In genomic region chr13:97367016-97367415, GRCh38 we compare ENCODE assay signal across 8 cellular contexts.
A peak's percentile ranks its signal among the peaks of the same experiment; 100 is the strongest.
DNase-seq lines count a peak whose midpoint lies in the region; ATAC-seq and TF ChIP-seq lines count a peak whose summit lies in the region.

No MANE protein-coding gene starts in this region.

- no peak overlapping the region for H4K8ac ChIP-seq in trophoblast cell (ENCODE audit: low read depth, low read length)

- peaks cover 53% of the 10 kb centered on the region for H3K36me3 Mint-ChIP-seq in dendritic cell treated with granulocyte-macrophage colony-stimulating factor and Interleukin-4, amounts not matched to agents 40 ng/mL and 50 ng/mL, for 4 days (ENCODE audit: low read depth)

- no peaks in the 10 kb centered on the region for H3K9me3 ChIP-seq in trophoblast cell (ENCODE audit: insufficient read depth, low read depth, low read length)

- H3K79me2 ChIP-seq in trophoblast cell (ENCODE audit: control insufficient read depth, insufficient read depth, low read length, poor library complexity), result no peaks in the 10 kb centered on the region

- no peak overlapping the region for H4K91ac ChIP-seq in trophoblast cell (ENCODE audit: low read depth, low read length)

- peak; percentile 43 for DNase-seq in GM12865 (ENCODE audit: low read depth)
- DNase-seq in trophoblast cell, result peak; percentile 39 to 44
- DNase-seq in activated effector memory CD4-positive, alpha-beta T cell treated with Interleukin-2 at 50 U/mL for 16 hours, result no peak
- DNase-seq in AML-193 (lab: John Stamatoyannopoulos, UW), result no peak
- DNase-seq in KG1 (lab: John Stamatoyannopoulos, UW), result no peak

- no peak overlapping the region for H3K23ac ChIP-seq in trophoblast cell (ENCODE audit: low read length)

- H2AFZ ChIP-seq in trophoblast cell (ENCODE audit: insufficient read depth, low read length, poor library complexity), result no peak overlapping the region

- H3K4me1 ChIP-seq in trophoblast cell (ENCODE audit: control insufficient read depth in 1 of 2, insufficient read depth in 2 of 2, low read length in 2 of 2), result no peaks in the 10 kb centered on the region

- H3K79me1 ChIP-seq in trophoblast cell (ENCODE audit: low read length), result no peaks in the 10 kb centered on the region

- ATAC-seq in HG03565 (IDR thresholded peaks at IDR 0.05; ENCODE audit: unreplicated experiment), result peak; percentile 46
- no peak for ATAC-seq in HG02981 (IDR thresholded peaks at IDR 0.05; ENCODE audit: unreplicated experiment)

- no peaks in the 10 kb centered on the region for H3K27me3 ChIP-seq in trophoblast cell (ENCODE audit: insufficient read depth, low read length)

- no CpG with 5 or more reads among the region's 7 CpGs for WGBS in trophoblast cell (ENCODE audit: extremely low coverage, insufficient coverage, insufficient read length)

- no peaks in the 10 kb centered on the region for H3K9me3 Mint-ChIP-seq in dendritic cell treated with granulocyte-macrophage colony-stimulating factor and Interleukin-4, amounts not matched to agents 40 ng/mL and 50 ng/mL, for 4 days

- H3K4me1 Mint-ChIP-seq in dendritic cell treated with granulocyte-macrophage colony-stimulating factor and Interleukin-4, amounts not matched to agents 40 ng/mL and 50 ng/mL, for 4 days (ENCODE audit: low read depth), result peaks cover 42% of the 10 kb centered on the region

- peak overlapping the region; percentile 49 for H3K27ac Mint-ChIP-seq in dendritic cell treated with granulocyte-macrophage colony-stimulating factor and Interleukin-4, amounts not matched to agents 40 ng/mL and 50 ng/mL, for 4 days

- no peak overlapping the region for H3K4me3 ChIP-seq in GM12865 (ENCODE audit: low read depth, low read length)
- H3K4me3 ChIP-seq in trophoblast cell (ENCODE audit: low read depth, low read length), result no peak overlapping the region

- no peaks in the 10 kb centered on the region for H3K27me3 Mint-ChIP-seq in dendritic cell treated with granulocyte-macrophage colony-stimulating factor and Interleukin-4, amounts not matched to agents 40 ng/mL and 50 ng/mL, for 4 days

- TF ChIP-seq CTCF in GM12865 (IDR thresholded peaks at IDR 0.05; ENCODE audit: insufficient read depth, low read depth, low read length, missing control alignments), result no peak

- no peak overlapping the region for H2BK5ac ChIP-seq in trophoblast cell (ENCODE audit: low read depth, low read length, poor library complexity)

- H3K18ac ChIP-seq in trophoblast cell (ENCODE audit: low read length), result no peak overlapping the region

- no peak overlapping the region for H3K4me2 ChIP-seq in trophoblast cell (ENCODE audit: low read length)

- no peak overlapping the region for H3K9ac ChIP-seq in trophoblast cell (ENCODE audit: low read length)

- no peak overlapping the region for H4K12ac ChIP-seq in trophoblast cell (ENCODE audit: low read depth, low read length)

- peaks cover 18 to 33% of the 10 kb centered on the region in 2 experiments for H3K36me3 ChIP-seq in trophoblast cell (ENCODE audit: control insufficient read depth in 1 of 2, insufficient read depth in 2 of 2, low read length in 2 of 2)

- intact Hi-C loops in dendritic cell treated with granulocyte-macrophage colony-stimulating factor and Interleukin-4, amounts not matched to agents 40 ng/mL and 50 ng/mL, for 4 days (cut with micrococcal nuclease), result loop anchor here (5.0 kb wide), 1 partner anchor 65 kb away; the partner anchor contains the start of gene RAP2A

- no peak overlapping the region for H2BK12ac ChIP-seq in trophoblast cell (ENCODE audit: low read length)

- no peak overlapping the region for H3K14ac ChIP-seq in trophoblast cell (ENCODE audit: low read length)

- H2BK120ac ChIP-seq in trophoblast cell (ENCODE audit: insufficient read depth, low read length, poor library complexity), result no peak overlapping the region

- no peak overlapping the region for H2AK5ac ChIP-seq in trophoblast cell (ENCODE audit: low read length)

- peak overlapping the region; percentile 24 for H3K4me3 Mint-ChIP-seq in dendritic cell treated with granulocyte-macrophage colony-stimulating factor and Interleukin-4, amounts not matched to agents 40 ng/mL and 50 ng/mL, for 4 days

- no peak overlapping the region for H3K27ac ChIP-seq in trophoblast cell (ENCODE audit: low read depth, low read length)

- H3K4ac ChIP-seq in trophoblast cell (ENCODE audit: low read depth, low read length), result no peak overlapping the region

Comparison
In these comparisons a context has a peak if more than half of its experiments do, and no peak if none do; other contexts are left out.
1. DNase-seq: peak in GM12865 (single experiment) and trophoblast cell (2 of 2); none in activated effector memory CD4-positive, alpha-beta T cell treated with Interleukin-2 at 50 U/mL for 16 hours (single experiment), AML-193 (0 of 2) and KG1 (single experiment).